Comparison of ENCODE assay signal across 20 cellular contexts in the genomic region with DNA sequence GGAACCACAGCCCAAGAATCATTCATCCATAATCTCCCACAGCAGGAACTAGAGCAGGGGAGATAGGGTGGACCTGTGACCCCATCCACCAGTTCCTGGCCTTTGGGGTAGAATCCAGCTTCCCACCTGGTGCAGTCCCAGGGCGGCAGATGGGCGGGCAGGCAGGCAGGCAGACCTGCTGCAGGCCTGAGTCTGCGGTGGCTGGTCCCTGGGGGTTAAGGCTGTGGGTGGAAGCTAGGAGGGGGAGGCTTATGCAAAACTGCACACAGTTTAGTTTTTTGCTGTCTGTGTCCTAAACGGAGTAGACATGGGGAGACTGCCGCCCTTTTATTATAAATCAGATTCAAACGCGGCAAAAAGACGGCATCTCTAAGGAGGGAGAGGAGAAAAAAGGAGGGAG. TPM values are rescaled to one million over a fixed set of nuclear protein-coding genes. Genes with fewer than 3 reads are reported as not detected.
DNase-seq lines count a peak whose midpoint lies in the region; ATAC-seq and TF ChIP-seq lines count a peak whose summit lies in the region.
"Had no signal": no experiment of that assay in that cellular context is flagged by ENCODE, and none has a peak within 500 bp of the region (broad histone marks: within the 10 kb centered on the region; RNA-seq: fewer than 3 reads in every experiment).

No MANE protein-coding gene starts in this region.

- H3K27me3 ChIP-seq in DOHH2 (ENCODE audit: control insufficient read depth, low read length) = peaks cover 58% of the 10 kb centered on the region
- H3K27me3 ChIP-seq in Peyer's patch = peaks cover 0 to 15% of the 10 kb centered on the region in 2 donors
- H3K27me3 ChIP-seq in psoas muscle (ENCODE audit: insufficient read depth in 3 of 3, low read length in 2 of 3) = peaks cover 0 to 73% (median 20%) of the 10 kb centered on the region in 3 donors

- no peaks in the 10 kb centered on the region for H3K9me3 ChIP-seq in DOHH2 (ENCODE audit: control insufficient read depth, insufficient read depth, low read length)
- H3K9me3 ChIP-seq in Peyer's patch = peaks cover 0 to 3% (median 0%) of the 10 kb centered on the region in 4 donors
- H3K9me3 ChIP-seq in psoas muscle = no peaks in the 10 kb centered on the region
- H3K9me3 ChIP-seq: pancreas had no signal

- H3K4me1 Mint-ChIP-seq in natural killer cell treated with Interleukin-12 subunit alpha and Interleukin-12 subunit beta and Interleukin-15 and Interleukin-18, amount 100 ng/mL, for 72 hours (ENCODE audit: low read depth in 2 of 2) = peaks cover 5 to 10% of the 10 kb centered on the region in 2 donors
- peaks cover 10% of the 10 kb centered on the region for H3K4me1 Mint-ChIP-seq in activated CD8-positive, alpha-beta T cell treated with anti-CD3 and anti-CD28 coated beads for 36 hours (ENCODE audit: low read depth)

- H3K36me3 ChIP-seq in DOHH2 (ENCODE audit: control insufficient read depth, low read length) (no peaks in the 10 kb centered on the region), Peyer's patch (no peaks in the 10 kb centered on the region), psoas muscle (ENCODE audit: insufficient read depth in 1 of 2, low read depth in 1 of 2) (no peaks in the 10 kb centered on the region)
- H3K36me3 ChIP-seq: pancreas had no signal

- H3K9me3 Mint-ChIP-seq in natural killer cell treated with Interleukin-12 subunit alpha and Interleukin-12 subunit beta and Interleukin-15 and Interleukin-18, amount 100 ng/mL, for 72 hours = no peaks in the 10 kb centered on the region
- H3K9me3 Mint-ChIP-seq in activated CD8-positive, alpha-beta T cell treated with anti-CD3 and anti-CD28 coated beads for 36 hours = no peaks in the 10 kb centered on the region

- POLR2A ChIA-PET in activated CD8-positive, alpha-beta T cell treated with anti-CD3 and anti-CD28 coated beads for 36 hours (lab: Charles Lee) = no interaction called here

- peak overlapping the region; percentile 51 for H3K4me2 ChIP-seq in DOHH2 (ENCODE audit: low read length)

- no peaks in the 10 kb centered on the region for H3K36me3 Mint-ChIP-seq in natural killer cell treated with Interleukin-12 subunit alpha and Interleukin-12 subunit beta and Interleukin-15 and Interleukin-18, amount 100 ng/mL, for 72 hours
- peaks cover 3% of the 10 kb centered on the region for H3K36me3 Mint-ChIP-seq in activated CD8-positive, alpha-beta T cell treated with anti-CD3 and anti-CD28 coated beads for 36 hours (ENCODE audit: low read depth)

- CTCF ChIA-PET in activated CD8-positive, alpha-beta T cell treated with anti-CD3 and anti-CD28 coated beads for 36 hours (lab: Charles Lee) = no interaction called here

- peaks cover 18 to 37% of the 10 kb centered on the region in 2 donors for H3K27me3 Mint-ChIP-seq in natural killer cell treated with Interleukin-12 subunit alpha and Interleukin-12 subunit beta and Interleukin-15 and Interleukin-18, amount 100 ng/mL, for 72 hours
- H3K27me3 Mint-ChIP-seq in activated CD8-positive, alpha-beta T cell treated with anti-CD3 and anti-CD28 coated beads for 36 hours = peaks cover 25% of the 10 kb centered on the region

- H3K27ac Mint-ChIP-seq in natural killer cell treated with Interleukin-12 subunit alpha and Interleukin-12 subunit beta and Interleukin-15 and Interleukin-18, amount 100 ng/mL, for 72 hours = no peak overlapping the region
- no peak overlapping the region for H3K27ac Mint-ChIP-seq in activated CD8-positive, alpha-beta T cell treated with anti-CD3 and anti-CD28 coated beads for 36 hours

- H3F3A ChIP-seq in DOHH2 (ENCODE audit: control insufficient read depth, insufficient read depth) = no peaks in the 10 kb centered on the region

- no peaks in the 10 kb centered on the region for H3K79me2 ChIP-seq in DOHH2 (ENCODE audit: control insufficient read depth, low read length)

- H3K4me1 ChIP-seq in DOHH2 (ENCODE audit: control insufficient read depth, low read length) (peaks cover 19% of the 10 kb centered on the region), Peyer's patch (peaks cover 0 to 10% (median 4%) of the 10 kb centered on the region in 4 donors), psoas muscle (peaks cover 7% of the 10 kb centered on the region)

- peak in 2 of 3 donors; percentile 67 to 70 for DNase-seq in Peyer's patch
- DNase-seq in natural killer cell treated with Interleukin-12 subunit alpha and Interleukin-12 subunit beta and Interleukin-15 and Interleukin-18, amount 100 ng/mL, for 72 hours (ENCODE audit: low spot score) = no peak
- DNase-seq in psoas muscle = no peak
- no peak for DNase-seq in activated CD8-positive, alpha-beta T cell treated with anti-CD3 and anti-CD28 coated beads for 36 hours
- DNase-seq: activated gamma-delta T cell, hippocampal formation, Kasumi-1, left cardiac atrium, OCI-M1, pancreas, SW 1271 had no signal

- intact Hi-C loops in psoas muscle (cut with DNase I) = no loop called here
- intact Hi-C loops in activated CD8-positive, alpha-beta T cell treated with anti-CD3 and anti-CD28 coated beads for 36 hours (cut with micrococcal nuclease) = no loop called here

- H3K4me3 ChIP-seq in DOHH2 (ENCODE audit: low read length) (peak overlapping the region; percentile 19), Peyer's patch (no peak overlapping the region), psoas muscle (no peak overlapping the region)
- H3K4me3 ChIP-seq: pancreas, skin epidermis had no signal

- ATAC-seq in GM19438 (IDR thresholded peaks at IDR 0.05; ENCODE audit: low read depth, unreplicated experiment) (peak; percentile 66), HG03439 (IDR thresholded peaks at IDR 0.05; ENCODE audit: unreplicated experiment) (peak; percentile 60), psoas muscle (no peak), SK-N-SH treated with all-trans-retinoic acid at 6 μM for 48 hours (no peak)
- no peak for ATAC-seq in natural killer cell treated with Interleukin-12 subunit alpha and Interleukin-12 subunit beta and Interleukin-15 and Interleukin-18, amount 100 ng/mL, for 72 hours
- ATAC-seq in activated CD8-positive, alpha-beta T cell treated with anti-CD3 and anti-CD28 coated beads for 36 hours = no peak
- ATAC-seq: left cardiac atrium, pancreas had no signal

- TF ChIP-seq CTCF in DOHH2 (IDR thresholded peaks at IDR 0.05; ENCODE audit: low read depth, low read length, poor library complexity, severe bottlenecking) (no peak), Peyer's patch (IDR thresholded peaks at IDR 0.05) (no peak), psoas muscle (IDR thresholded peaks at IDR 0.05) (no peak)
- TF ChIP-seq CTCF in activated CD8-positive, alpha-beta T cell treated with anti-CD3 and anti-CD28 coated beads for 36 hours (IDR thresholded peaks at IDR 0.05) = no peak

- 78 to 85% (median 82%) methylated on average over 8 of the region's 8 CpGs for WGBS in psoas muscle, 3 donors

- no peaks in the 10 kb centered on the region for H3K9me2 ChIP-seq in DOHH2 (replicated peaks; ENCODE audit: control insufficient read depth, low read length)

- peaks cover 3% of the 10 kb centered on the region for H4K20me1 ChIP-seq in DOHH2 (ENCODE audit: control insufficient read depth, insufficient read depth, low read depth, low read length)

- no peak for TF ChIP-seq POLR2A in Peyer's patch (IDR thresholded peaks at IDR 0.05)

- H3K4me3 Mint-ChIP-seq in natural killer cell treated with Interleukin-12 subunit alpha and Interleukin-12 subunit beta and Interleukin-15 and Interleukin-18, amount 100 ng/mL, for 72 hours = no peak overlapping the region
- no peak overlapping the region for H3K4me3 Mint-ChIP-seq in activated CD8-positive, alpha-beta T cell treated with anti-CD3 and anti-CD28 coated beads for 36 hours

- H3K27ac ChIP-seq in DOHH2 (ENCODE audit: low read depth, low read length) = no peak overlapping the region
- H3K27ac ChIP-seq in Peyer's patch = no peak overlapping the region
- H3K27ac ChIP-seq in psoas muscle = no peak overlapping the region
- H3K27ac ChIP-seq: HL-60, pancreas, skin epidermis had no signal

TF ChIP-seq in SK-N-SH treated with all-trans-retinoic acid at 6 μM for 48 hours, 23 proteins besides CTCF, POLR2A, EP300 and RAD21 (continues in another document):
- TF ChIP-seq, protein P1, sequence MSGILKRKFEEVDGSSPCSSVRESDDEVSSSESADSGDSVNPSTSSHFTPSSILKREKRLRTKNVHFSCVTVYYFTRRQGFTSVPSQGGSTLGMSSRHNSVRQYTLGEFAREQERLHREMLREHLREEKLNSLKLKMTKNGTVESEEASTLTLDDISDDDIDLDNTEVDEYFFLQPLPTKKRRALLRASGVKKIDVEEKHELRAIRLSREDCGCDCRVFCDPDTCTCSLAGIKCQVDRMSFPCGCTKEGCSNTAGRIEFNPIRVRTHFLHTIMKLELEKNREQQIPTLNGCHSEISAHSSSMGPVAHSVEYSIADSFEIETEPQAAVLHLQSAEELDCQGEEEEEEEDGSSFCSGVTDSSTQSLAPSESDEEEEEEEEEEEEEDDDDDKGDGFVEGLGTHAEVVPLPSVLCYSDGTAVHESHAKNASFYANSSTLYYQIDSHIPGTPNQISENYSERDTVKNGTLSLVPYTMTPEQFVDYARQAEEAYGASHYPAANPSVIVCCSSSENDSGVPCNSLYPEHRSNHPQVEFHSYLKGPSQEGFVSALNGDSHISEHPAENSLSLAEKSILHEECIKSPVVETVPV (CRISPR knock-in tag; IDR thresholded peaks at IDR 0.05) = no peak

RNA-seq across cellular contexts. Expression of gene NEFH, which starts 4.5 kb away (rescaled TPM):
- under 1 TPM in 3 of 4 donors, not detected in 1; 0.54 to 0.83 (median 0.66) TPM for total RNA-seq in Peyer's patch
- total RNA-seq in natural killer cell treated with Interleukin-12 subunit alpha and Interleukin-12 subunit beta and Interleukin-15 and Interleukin-18, amount 100 ng/mL, for 72 hours = 1 to 10 TPM; 2.3 to 6.6 TPM
- total RNA-seq in psoas muscle = under 1 TPM; 0.08 to 0.54 (median 0.28) TPM
- under 1 TPM; 0.06 to 0.18 (median 0.14) TPM for polyA plus RNA-seq in psoas muscle
- total RNA-seq in activated CD8-positive, alpha-beta T cell treated with anti-CD3 and anti-CD28 coated beads for 36 hours = 1 to 10 TPM; 7.5 to 8.6 TPM

RNA-seq across cellular contexts. Expression of gene RFPL1, which starts 37.2 kb away (rescaled TPM):
- total RNA-seq in Peyer's patch (not detected), psoas muscle (not detected)
- total RNA-seq in natural killer cell treated with Interleukin-12 subunit alpha and Interleukin-12 subunit beta and Interleukin-15 and Interleukin-18, amount 100 ng/mL, for 72 hours = not detected
- polyA plus RNA-seq in psoas muscle = not detected
- total RNA-seq in activated CD8-positive, alpha-beta T cell treated with anti-CD3 and anti-CD28 coated beads for 36 hours = not detected
- total RNA-seq: activated CD8-positive, alpha-beta memory T cell treated with anti-CD3 and anti-CD28 coated beads for 36 hours; fibroblast of lung; left cardiac atrium; pancreas had no signal
- polyA plus RNA-seq: AG04450, fibroblast of lung had no signal

Comparison
In these comparisons a context has a peak if more than half of its experiments do, and no peak if none do; other contexts are left out.
1. ATAC-seq: peak in GM19438 (single experiment) and HG03439 (single experiment); none in natural killer cell treated with Interleukin-12 subunit alpha and Interleukin-12 subunit beta and Interleukin-15 and Interleukin-18, amount 100 ng/mL, for 72 hours (0 of 2), psoas muscle (0 of 4), SK-N-SH treated with all-trans-retinoic acid at 6 μM for 48 hours (single experiment) and activated CD8-positive, alpha-beta T cell treated with anti-CD3 and anti-CD28 coated beads for 36 hours (single experiment).
2. DNase-seq: peak in Peyer's patch (2 of 3); none in natural killer cell treated with Interleukin-12 subunit alpha and Interleukin-12 subunit beta and Interleukin-15 and Interleukin-18, amount 100 ng/mL, for 72 hours (single experiment), psoas muscle (0 of 2) and activated CD8-positive, alpha-beta T cell treated with anti-CD3 and anti-CD28 coated beads for 36 hours (single experiment).